ENCODE assay signal across 18 cellular contexts in the genomic region with DNA sequence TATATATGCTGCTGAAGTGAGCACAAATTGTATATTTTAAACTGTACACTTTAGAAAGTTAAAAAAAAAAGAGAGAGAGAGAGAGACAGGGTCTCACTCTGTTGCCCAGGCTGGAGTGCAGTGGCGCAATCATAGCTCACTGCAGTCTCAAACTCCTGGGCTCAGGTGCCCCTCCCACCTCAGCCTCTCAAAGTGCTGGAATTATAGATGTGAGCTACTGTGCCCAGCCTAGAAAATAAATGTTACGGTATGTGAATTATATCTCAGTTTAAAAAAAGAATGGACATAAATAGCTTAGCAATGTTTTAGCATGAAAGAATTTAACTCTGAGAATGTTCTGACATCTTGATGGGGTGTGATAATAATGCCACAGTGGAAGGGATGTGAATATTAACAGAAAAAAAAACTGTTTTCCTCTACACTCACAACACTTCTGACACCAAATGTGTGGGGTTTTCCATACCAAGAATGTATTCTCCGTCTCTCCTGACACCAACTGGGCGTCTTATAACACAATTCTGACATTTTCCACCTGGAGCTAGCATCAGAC.
DNase-seq lines count a peak whose midpoint lies in the region; ATAC-seq and TF ChIP-seq lines count a peak whose summit lies in the region.
"Had no signal": no experiment of that assay in that cellular context is flagged by ENCODE, and none has a peak within 500 bp of the region (broad histone marks: within the 10 kb centered on the region; RNA-seq: fewer than 3 reads in every experiment).

No MANE protein-coding gene starts in this region.

- peaks cover 26% of the 10 kb centered on the region for H3K4me1 Mint-ChIP-seq in chondrocyte (ENCODE audit: low read depth)
- H3K4me1 Mint-ChIP-seq: CD8-positive, alpha-beta memory T cell had no signal

- intact Hi-C loops in heart left ventricle (cut with DNase I): no loop called here
- intact Hi-C loops in Right ventricle myocardium inferior (cut with DNase I): no loop called here
- intact Hi-C loops in tibial artery (cut with DNase I; ENCODE audit: low total_unique reads): no loop called here

- DNase-seq in heart left ventricle (no peak), Right ventricle myocardium inferior (ENCODE audit: missing footprints) (no peak), chondrocyte (ENCODE audit: low spot score) (no peak), right atrium auricular region (ENCODE audit: low spot score) (no peak), tibial artery (no peak), NCI-H2029 treated with DMSO at 0.1 percent for 48 hours (lab: John Stamatoyannopoulos, UW) (no peak), NCI-H1105 treated with DMSO at 0.1 percent for 48 hours (lab: John Stamatoyannopoulos, UW) (no peak), NCI-H446 treated with DMSO at 0.1 percent for 48 hours (lab: John Stamatoyannopoulos, UW) (no peak)
- DNase-seq: 8988T; AML-193; Caco-2; CD8-positive, alpha-beta memory T cell; DND-41; GF-D8 had no signal

- H3K36me3 ChIP-seq in heart left ventricle: no peaks in the 10 kb centered on the region
- no peaks in the 10 kb centered on the region for H3K36me3 ChIP-seq in right atrium auricular region
- H3K36me3 ChIP-seq in tibial artery: no peaks in the 10 kb centered on the region
- H3K36me3 ChIP-seq: BLaER1 had no signal

- H3K9me3 ChIP-seq in heart left ventricle (peaks cover 0 to 8% (median 0%) of the 10 kb centered on the region in 12 donors), right atrium auricular region (no peaks in the 10 kb centered on the region), tibial artery (no peaks in the 10 kb centered on the region)
- H3K9me3 ChIP-seq: BLaER1, Caco-2 had no signal

- no peaks in the 10 kb centered on the region for H3K27me3 ChIP-seq in heart left ventricle
- H3K27me3 ChIP-seq in right atrium auricular region: no peaks in the 10 kb centered on the region
- H3K27me3 ChIP-seq in tibial artery: no peaks in the 10 kb centered on the region
- H3K27me3 ChIP-seq: BLaER1 had no signal

- H3K27ac ChIP-seq in heart left ventricle: peak overlapping the region in 5 of 12 donors; percentile 14 to 53 (median 49)
- H3K27ac ChIP-seq in right atrium auricular region: peak overlapping the region; percentile 28 to 64
- peak overlapping the region; percentile 49 to 62 for H3K27ac ChIP-seq in tibial artery
- H3K27ac ChIP-seq: BLaER1, GM23248, HL-60 had no signal

- no peak overlapping the region for H3K4me3 ChIP-seq in heart left ventricle
- no peak overlapping the region for H3K4me3 ChIP-seq in right atrium auricular region
- H3K4me3 ChIP-seq in tibial artery: no peak overlapping the region
- H3K4me3 ChIP-seq: BLaER1, GM23248 had no signal

- WGBS in heart left ventricle, 4 donors: 58 to 66% (median 65%) methylated on average over 4 of the region's 4 CpGs

- H3K4me3 Mint-ChIP-seq in chondrocyte (ENCODE audit: unreplicated experiment): peak overlapping the region; percentile 22
- H3K4me3 Mint-ChIP-seq: CD8-positive, alpha-beta memory T cell had no signal

- no peaks in the 10 kb centered on the region for H3K9me3 Mint-ChIP-seq in chondrocyte (ENCODE audit: low read depth)

- peak overlapping the region; percentile 91 for H3K27ac Mint-ChIP-seq in chondrocyte (ENCODE audit: unreplicated experiment)

- no peaks in the 10 kb centered on the region for H3K27me3 Mint-ChIP-seq in chondrocyte (ENCODE audit: low read depth)

- H3K4me1 ChIP-seq in heart left ventricle: peaks cover 0 to 19% (median 4%) of the 10 kb centered on the region in 12 donors
- H3K4me1 ChIP-seq in right atrium auricular region: peaks cover 0 to 26% of the 10 kb centered on the region in 2 donors
- H3K4me1 ChIP-seq in tibial artery: peaks cover 0 to 31% (median 8%) of the 10 kb centered on the region in 4 donors
- H3K4me1 ChIP-seq: BLaER1, Caco-2 had no signal

- TF ChIP-seq CTCF in heart left ventricle (IDR thresholded peaks at IDR 0.05): no peak
- TF ChIP-seq CTCF in chondrocyte (IDR thresholded peaks at IDR 0.05): peak; percentile 20
- TF ChIP-seq CTCF in right atrium auricular region (IDR thresholded peaks at IDR 0.05): no peak
- no peak for TF ChIP-seq CTCF in tibial artery (IDR thresholded peaks at IDR 0.05)

- peaks cover 3% of the 10 kb centered on the region for H3K36me3 Mint-ChIP-seq in chondrocyte (ENCODE audit: low read depth)
- H3K36me3 Mint-ChIP-seq: CD8-positive, alpha-beta memory T cell had no signal

- TF ChIP-seq POLR2A in heart left ventricle (IDR thresholded peaks at IDR 0.05): no peak

- peak; percentile 26 to 66 (median 38) for ATAC-seq in heart left ventricle
- no peak for ATAC-seq in Right ventricle myocardium inferior
- ATAC-seq: HCT116 had no signal
